8 cellular contexts compared by ENCODE assay signal in genomic region chrX:72238183-72238582, GRCh38. TPM values are rescaled to one million over a fixed set of nuclear protein-coding genes. Genes with fewer than 3 reads are reported as not detected.
DNase-seq lines count a peak whose midpoint lies in the region; ATAC-seq, FAIRE-seq and TF ChIP-seq lines count a peak whose summit lies in the region.

No MANE protein-coding gene starts in this region.

- no peak overlapping the region for H2BK120ac ChIP-seq in IMR-90 (ENCODE audit: low read depth, low read length)

- H3K79me1 ChIP-seq in IMR-90 (ENCODE audit: low read depth in 1 of 2, low read length in 2 of 2) = peaks cover 4 to 7% of the 10 kb centered on the region in 2 experiments; a peak in 1 of 4 replicates

- H3K4me1 Mint-ChIP-seq in CD4-positive, alpha-beta T cell (ENCODE audit: low read depth) = no peaks in the 10 kb centered on the region

- TF ChIP-seq CTCF in CD4-positive, alpha-beta T cell (IDR thresholded peaks at IDR 0.05) = no peak
- TF ChIP-seq CTCF in IMR-90 (conservative IDR thresholded peaks at IDR 0.05; ENCODE audit: low read depth, low read length) (no peak), GM12878 (IDR thresholded peaks at IDR 0.05 in 2 of 3, conservative IDR thresholded peaks at IDR 0.05 in 1 of 3; ENCODE audit: control insufficient read depth in 2 of 3, extremely low read depth in 1 of 3, insufficient read depth in 1 of 3, low read depth in 3 of 3, low read length in 3 of 3) (no peak), adrenal gland (IDR thresholded peaks at IDR 0.05) (no peak)

- H2AK5ac ChIP-seq in IMR-90 (ENCODE audit: low read depth, low read length) = no peak overlapping the region

- no peak overlapping the region for H2BK20ac ChIP-seq in IMR-90 (ENCODE audit: low read depth, low read length)

- no peak overlapping the region for H3K18ac ChIP-seq in IMR-90 (ENCODE audit: low read depth, low read length)

- H3K4me1 ChIP-seq in IMR-90 (ENCODE audit: control insufficient read depth, insufficient read depth, low read length) (no peaks in the 10 kb centered on the region), GM12878 (ENCODE audit: control insufficient read depth, insufficient read depth, low read length) (no peaks in the 10 kb centered on the region), mucosa of stomach (ENCODE audit: control insufficient read depth, insufficient read depth, low read length) (no peaks in the 10 kb centered on the region), adrenal gland (replicated peaks in 1 of 2) (no peaks in the 10 kb centered on the region)

- POLR2A ChIA-PET in CD4-positive, alpha-beta T cell (lab: Charles Lee) = interaction anchor here (1.0 to 1.3 kb wide), 4 partner anchors 10 to 270 kb away, joined by 3 to 19 read pairs (median 5); partner anchors contain the start of genes PIN4 and RPS4X
- POLR2A ChIA-PET in IMR-90 (lab: Charles Lee; ENCODE audit: unreplicated experiment) = no interaction called here
- POLR2A ChIA-PET in GM12878 (lab: Charles Lee) = interaction anchor here (1.2 kb wide), 1 partner anchor 57 kb away, joined by 4 read pairs; the partner anchor contains the start of gene PIN4

- SMC1A ChIA-PET in GM12878 (lab: Charles Lee; ENCODE audit: uncharacterized antibody, unreplicated experiment) = interaction anchor here (1.0 kb wide), 1 partner anchor 10 kb away, joined by 3 read pairs; no protein-coding TSS in a partner anchor

- H3K27ac ChIP-seq in CD4-positive, alpha-beta T cell (ENCODE audit: low read depth, low read length) = no peak overlapping the region
- H3K27ac ChIP-seq in IMR-90 (ENCODE audit: insufficient read depth, low read length) (no peak overlapping the region; the same call in 1 of the 2 replicates), GM12878 (ENCODE audit: control insufficient read depth, insufficient read depth) (no peak overlapping the region), adrenal gland (no peak overlapping the region)

- RAD21 ChIA-PET in GM12878 (lab: Charles Lee; ENCODE audit: unreplicated experiment) = interaction anchor here (1.0 to 1.6 kb wide), 3 partner anchors 37 to 57 kb away, joined by 3 read pairs; no protein-coding TSS in a partner anchor

- H3K27me3 ChIP-seq in CD4-positive, alpha-beta T cell (ENCODE audit: control insufficient read depth, insufficient read depth, low read length) = no peaks in the 10 kb centered on the region
- H3K27me3 ChIP-seq in IMR-90 (ENCODE audit: control insufficient read depth, insufficient read depth, low read length) (peaks cover 2% of the 10 kb centered on the region; the same call in 1 of the 2 replicates), GM12878 (replicated peaks in 1 of 2; ENCODE audit: control insufficient read depth in 2 of 2, insufficient read depth in 2 of 2, low read length in 1 of 2) (no peaks in the 10 kb centered on the region), mucosa of stomach (ENCODE audit: control insufficient read depth, insufficient read depth, low read length) (no peaks in the 10 kb centered on the region), adrenal gland (peaks cover 6% of the 10 kb centered on the region)

- CTCF ChIA-PET in CD4-positive, alpha-beta T cell (lab: Charles Lee) = interaction anchor here (1.5 kb wide), 1 partner anchor 39 kb away, joined by 4 read pairs; the partner anchor contains the start of gene RPS4X
- CTCF ChIA-PET in IMR-90 (lab: Yijun Ruan, JAX) (no interaction called here), GM12878 (lab: Yijun Ruan, JAX) (interaction anchor here (1.6 kb wide), 1 partner anchor 39 kb away, joined by 13 read pairs; the partner anchor contains the start of gene RPS4X)

- no peak for TF ChIP-seq EP300 in GM12878 (IDR thresholded peaks at IDR 0.05; ENCODE audit: borderline replicate concordance in 1 of 2, control insufficient read depth in 1 of 2, low read depth in 2 of 2, low read length in 2 of 2)

- no peaks in the 10 kb centered on the region for H3K9me3 ChIP-seq in CD4-positive, alpha-beta T cell (ENCODE audit: control insufficient read depth, low read length)
- H3K9me3 ChIP-seq in IMR-90 (ENCODE audit: control insufficient read depth, insufficient read depth, low read length) (no peaks in the 10 kb centered on the region), GM12878 (replicated peaks; ENCODE audit: control insufficient read depth, insufficient read depth, low read length) (no peaks in the 10 kb centered on the region), mucosa of stomach (ENCODE audit: control insufficient read depth, low read length) (no peaks in the 10 kb centered on the region), adrenal gland (replicated peaks in 1 of 3) (no peaks in the 10 kb centered on the region)

- H3K27ac Mint-ChIP-seq in CD4-positive, alpha-beta T cell = no peak overlapping the region

- no peaks in the 10 kb centered on the region for H3K27me3 Mint-ChIP-seq in CD4-positive, alpha-beta T cell

- in situ Hi-C loops in IMR-90 (cut with MboI; ENCODE audit: low sequenced_read_pairs) = no loop called here
- in situ Hi-C loops in GM12878 (cut with MboI) = loop anchor here (25.0 kb wide), 2 partner anchors 1024 to 1899 kb away; no protein-coding TSS in a partner anchor

- no peak overlapping the region for H2AFZ ChIP-seq in IMR-90 (replicated peaks; ENCODE audit: low read length, poor library complexity)
- H2AFZ ChIP-seq in GM12878 (ENCODE audit: control insufficient read depth, low read depth, low read length) = no peak overlapping the region

- H4K20me1 ChIP-seq in IMR-90 (ENCODE audit: insufficient read depth, low read length) = no peaks in the 10 kb centered on the region
- no peaks in the 10 kb centered on the region for H4K20me1 ChIP-seq in GM12878 (ENCODE audit: control insufficient read depth, insufficient read depth)

- ATAC-seq in CD4-positive, alpha-beta T cell (ENCODE audit: poor library complexity) = no peak
- ATAC-seq in IMR-90 (ENCODE audit: low read depth) (no peak), GM12878 (no peak), HG02798 (IDR thresholded peaks at IDR 0.05; ENCODE audit: poor library complexity, unreplicated experiment) (no peak)

- H4K5ac ChIP-seq in IMR-90 (ENCODE audit: low read depth, low read length) = no peak overlapping the region

- TF ChIP-seq POLR2A in IMR-90 (IDR thresholded peaks at IDR 0.05; ENCODE audit: low read depth, low read length) = no peak
- TF ChIP-seq POLR2A in GM12878 (IDR thresholded peaks at IDR 0.05; ENCODE audit: low read depth, low read length) = no peak
- no peak for TF ChIP-seq POLR2A in adrenal gland (IDR thresholded peaks at IDR 0.05)

- H3K36me3 ChIP-seq in IMR-90 (ENCODE audit: control insufficient read depth, insufficient read depth, low read length) = no peaks in the 10 kb centered on the region
- no peaks in the 10 kb centered on the region for H3K36me3 ChIP-seq in GM12878 (ENCODE audit: control insufficient read depth in 2 of 2, insufficient read depth in 2 of 2, low read length in 1 of 2)
- no peaks in the 10 kb centered on the region for H3K36me3 ChIP-seq in mucosa of stomach (ENCODE audit: control insufficient read depth, insufficient read depth, low read length)
- H3K36me3 ChIP-seq in adrenal gland (replicated peaks in 1 of 2) = no peaks in the 10 kb centered on the region

- 29% methylated on average over 4 of the region's 6 CpGs; no CpG with 5 or more reads in 1 of the 2 experiments for WGBS in IMR-90 (ENCODE audit: extremely low coverage in 2 of 2, insufficient read length in 1 of 2), 2 experiments
- 19% methylated on average over 6 of the region's 6 CpGs for WGBS in GM12878 (ENCODE audit: insufficient coverage, insufficient replicate concordance, low lambda C conversion rate, missing lambda C conversion rate)
- 21 to 46% (median 35%) methylated on average over 6 of the region's 6 CpGs for WGBS in adrenal gland, 4 donors

- H2BK5ac ChIP-seq in IMR-90 (ENCODE audit: low read depth, low read length, poor library complexity, severe bottlenecking) = no peak overlapping the region

- H2AK9ac ChIP-seq in IMR-90 (replicated peaks; ENCODE audit: low read depth, low read length, poor library complexity) = no peak overlapping the region

- H3K9ac ChIP-seq in IMR-90 (ENCODE audit: low read depth, low read length) = peak overlapping the region; percentile 3; the same call in 1 of the 2 replicates
- H3K9ac ChIP-seq in GM12878 (ENCODE audit: control insufficient read depth, insufficient read depth, low read length) = peak overlapping the region; percentile 56
- peak overlapping the region; percentile 47 for H3K9ac ChIP-seq in mucosa of stomach (ENCODE audit: low read length)

- H3K4me3 ChIP-seq in IMR-90 (ENCODE audit: insufficient read depth, low read depth, low read length) (peak overlapping the region; percentile 32; the same call in 1 of the 2 replicates), GM12878 (peak overlapping the region; percentile 84), mucosa of stomach (ENCODE audit: low read length) (no peak overlapping the region), adrenal gland (no peak overlapping the region)

- H3K4ac ChIP-seq in IMR-90 (ENCODE audit: low read depth, low read length) = no peak overlapping the region

- H3K4me3 Mint-ChIP-seq in CD4-positive, alpha-beta T cell = peak overlapping the region; percentile 76

- H3K9me3 Mint-ChIP-seq in CD4-positive, alpha-beta T cell = no peaks in the 10 kb centered on the region

- H3K36me3 Mint-ChIP-seq in CD4-positive, alpha-beta T cell (ENCODE audit: low read depth) = no peaks in the 10 kb centered on the region

- H4K8ac ChIP-seq in IMR-90 (ENCODE audit: low read depth in 2 of 2, low read length in 2 of 2) = no peak overlapping the region

- dilution Hi-C loops in IMR-90 (cut with HindIII; ENCODE audit: low sequenced_read_pairs, unreplicated experiment) = no loop called here

- H3K4me2 ChIP-seq in IMR-90 (ENCODE audit: low read depth, low read length) (peak overlapping the region; percentile 49; the same call in 1 of the 2 replicates), GM12878 (ENCODE audit: control insufficient read depth, insufficient read depth) (peak overlapping the region; percentile 68)

- H3K56ac ChIP-seq in IMR-90 (ENCODE audit: extremely low read depth, insufficient read depth, low read length) = no peak overlapping the region

- TF ChIP-seq RAD21 in IMR-90 (IDR thresholded peaks at IDR 0.05; ENCODE audit: low read length) = no peak
- no peak for TF ChIP-seq RAD21 in GM12878 (IDR thresholded peaks at IDR 0.05; ENCODE audit: insufficient read depth, low read depth, low read length)

- H3K14ac ChIP-seq in IMR-90 (replicated peaks; ENCODE audit: low read depth, low read length) = no peak overlapping the region

- BruUV-seq in IMR-90 (replicated peaks; lab: Mats Ljungman, UMichigan) (no TSS peak), GM12878 (replicated peaks; lab: Mats Ljungman, UMichigan) (no TSS peak)

- H3K79me2 ChIP-seq in GM12878 (ENCODE audit: control insufficient read depth, insufficient read depth, low read length) = peaks cover 2% of the 10 kb centered on the region; the same call in 1 of the 2 replicates

- no peak overlapping the region for H4K91ac ChIP-seq in IMR-90 (ENCODE audit: insufficient read depth, low read depth, low read length)

- FAIRE-seq in GM12878 (lab: Jason Lieb, UNC) = no peak

- H3K23ac ChIP-seq in IMR-90 (ENCODE audit: low read depth, low read length) = no peak overlapping the region

- H2BK15ac ChIP-seq in IMR-90 (ENCODE audit: low read depth, low read length) = no peak overlapping the region

- no peaks in the 10 kb centered on the region for H3K9me1 ChIP-seq in IMR-90 (ENCODE audit: insufficient read depth, low read length)

- no peak for DNase-seq in CD4-positive, alpha-beta T cell
- DNase-seq in IMR-90 (no peak), GM12878 (ENCODE audit: low read depth, low spot score) (no peak), NCI-H1694 treated with DMSO at 0.1 percent for 48 hours (lab: John Stamatoyannopoulos, UW) (no peak), NCI-H2227 treated with DMSO at 0.1 percent for 48 hours (lab: John Stamatoyannopoulos, UW) (no peak), adrenal gland (no peak)

- intact Hi-C loops in CD4-positive, alpha-beta T cell (cut with DNase I, micrococcal nuclease) = loop anchor here in 1 of 2 experiments (2.0 kb wide), 1 partner anchor 57 kb away; the partner anchor contains the start of gene PIN4
- intact Hi-C loops in IMR-90 (cut with micrococcal nuclease) (no loop called here), GM12878 (cut with micrococcal nuclease; ENCODE audit: unreplicated experiment) (no loop called here), adrenal gland (cut with DNase I) (no loop called here)

RNA-seq across cellular contexts. Expression of gene ERCC6L, which starts 0.6 kb away (rescaled TPM):
- under 1 TPM in 1 of 2 experiments, not detected in 1; 0.08 TPM for total RNA-seq in CD4-positive, alpha-beta T cell
- total RNA-seq in IMR-90 (2012; rRNA removed) (5.4 and 8.1 TPM in 2 replicates), GM12878 (2014; rRNA removed) (6.5 and 6.6 TPM in 2 replicates), GM12878 (2014; rRNA removed; fragmentation: Illumina TruSeq; extraction: Trizol) (11.1 and 12.3 TPM in 2 replicates), GM12878 (2021) (8.0 and 8.8 TPM in 2 replicates), adrenal gland (under 1 TPM in 6 of 8 donors, not detected in 2; 0.08 to 0.18 (median 0.13) TPM)
- polyA plus RNA-seq in IMR-90 (2012; rRNA removed) (1.8 and 2.3 TPM in 2 replicates), GM12878 (2011; rRNA removed) (6.6 and 10.6 TPM in 2 replicates), GM12878 (2014; fragmentation: Illumina TruSeq; extraction: Trizol) (10.4 and 12.3 TPM in 2 replicates), GM12878 (2014; fragmentation: Nextera tagmentation; extraction: Ambion mirVana) (1 to 10 TPM; 4.7 to 5.6 TPM), GM12878 (2014; rRNA removed) (4.6 and 5.6 TPM in 2 replicates), GM12878 (2016; fragmentation: Nextera tagmentation; extraction: Ambion mirVana) (10 to 100 TPM; 11.0 to 13.1 TPM), adrenal gland (under 1 TPM in 1 of 3 donors, not detected in 2; 0.33 TPM)
- polyA plus RNA-seq in IMR-90 (2012; cell fraction: cytosol; rRNA removed) = 0.15 and 0.24 TPM in 2 replicates
- polyA plus RNA-seq in IMR-90 (2012; cell fraction: nucleus; rRNA removed; ENCODE audit: low replicate concordance) = 0.05 and 0.41 TPM in 2 replicates
- total RNA-seq in GM12878 (2013; cell fraction: nucleolus; rRNA removed) = 3.8 and 4.3 TPM in 2 replicates
- 1.9 TPM for polyA plus RNA-seq in GM12878 (2011; ENCODE audit: low read depth)
- 2.1 and 2.4 TPM in 2 replicates for polyA plus RNA-seq in GM12878 (2011; cell fraction: cytosol; rRNA removed)
- polyA plus RNA-seq in GM12878 (2011; cell fraction: nucleus; rRNA removed) = 3.3 and 4.1 TPM in 2 replicates
- 2.8 and 3.9 TPM in 2 replicates for polyA plus RNA-seq in GM12878 (2012)
- polyA minus RNA-seq in GM12878 (2011; rRNA and poly(A)+ RNA removed) = 6.0 and 9.0 TPM in 2 replicates
- 2.8 and 4.8 TPM in 2 replicates for polyA minus RNA-seq in GM12878 (2011; cell fraction: cytosol; rRNA and poly(A)+ RNA removed)
- polyA minus RNA-seq in GM12878 (2011; cell fraction: nucleus; rRNA and poly(A)+ RNA removed) = 2.5 and 3.2 TPM in 2 replicates

RNA-seq across cellular contexts. Expression of gene RPS4X, which starts 38.9 kb away (rescaled TPM):
- total RNA-seq in CD4-positive, alpha-beta T cell = 1,000 to 10,000 TPM; 1,581 to 1,641 TPM
- total RNA-seq in IMR-90 (2012; rRNA removed) (956 and 1,140 TPM in 2 replicates), GM12878 (2014; rRNA removed) (2,058 and 2,209 TPM in 2 replicates), GM12878 (2014; rRNA removed; fragmentation: Illumina TruSeq; extraction: Trizol) (2,377 and 2,415 TPM in 2 replicates), GM12878 (2021) (1,872 and 1,950 TPM in 2 replicates), adrenal gland (100 to 1,000 TPM; 391 to 946 (median 801) TPM)
- polyA plus RNA-seq in IMR-90 (2012; rRNA removed) (1,207 and 1,288 TPM in 2 replicates), GM12878 (2011; rRNA removed) (2,950 and 2,951 TPM in 2 replicates), GM12878 (2014; fragmentation: Illumina TruSeq; extraction: Trizol) (3,485 and 4,083 TPM in 2 replicates), GM12878 (2014; fragmentation: Nextera tagmentation; extraction: Ambion mirVana) (1,000 to 10,000 TPM; 1,791 to 1,844 TPM), GM12878 (2014; rRNA removed) (2,579 and 2,978 TPM in 2 replicates), GM12878 (2016; fragmentation: Nextera tagmentation; extraction: Ambion mirVana) (100 to 1,000 TPM; 655 to 682 TPM), adrenal gland (1,000 to 10,000 TPM in 1 of 3 donors, 100 to 1,000 TPM in 2; 589 to 1,087 (median 762) TPM)
- 938 and 1,010 TPM in 2 replicates for polyA plus RNA-seq in IMR-90 (2012; cell fraction: cytosol; rRNA removed)
- polyA plus RNA-seq in IMR-90 (2012; cell fraction: nucleus; rRNA removed; ENCODE audit: low replicate concordance) = 205 and 662 TPM in 2 replicates
- 245 and 264 TPM in 2 replicates for total RNA-seq in GM12878 (2013; cell fraction: nucleolus; rRNA removed)
- 3,382 TPM for polyA plus RNA-seq in GM12878 (2011; ENCODE audit: low read depth)
- 3,063 and 3,447 TPM in 2 replicates for polyA plus RNA-seq in GM12878 (2011; cell fraction: cytosol; rRNA removed)
- 1,192 and 1,272 TPM in 2 replicates for polyA plus RNA-seq in GM12878 (2011; cell fraction: nucleus; rRNA removed)
- 3,368 and 3,751 TPM in 2 replicates for polyA plus RNA-seq in GM12878 (2012)
- 1,871 and 1,904 TPM in 2 replicates for polyA minus RNA-seq in GM12878 (2011; rRNA and poly(A)+ RNA removed)
- polyA minus RNA-seq in GM12878 (2011; cell fraction: cytosol; rRNA and poly(A)+ RNA removed) = 549 and 570 TPM in 2 replicates
- 225 and 312 TPM in 2 replicates for polyA minus RNA-seq in GM12878 (2011; cell fraction: nucleus; rRNA and poly(A)+ RNA removed)

RNA-seq across cellular contexts. Expression of gene PIN4, which starts 56.6 kb away (rescaled TPM):
- total RNA-seq in CD4-positive, alpha-beta T cell = 1 to 10 TPM in 1 of 2 experiments, under 1 TPM in 1; 0.92 to 1.2 TPM
- 2.2 and 6.1 TPM in 2 replicates for total RNA-seq in IMR-90 (2012; rRNA removed)
- polyA plus RNA-seq in IMR-90 (2012; rRNA removed) = 18.2 and 20.9 TPM in 2 replicates
- polyA plus RNA-seq in IMR-90 (2012; cell fraction: cytosol; rRNA removed) = 1.7 and 2.7 TPM in 2 replicates
- polyA plus RNA-seq in IMR-90 (2012; cell fraction: nucleus; rRNA removed; ENCODE audit: low replicate concordance) = 0.45 and 4.8 TPM in 2 replicates
- total RNA-seq in GM12878 (2013; cell fraction: nucleolus; rRNA removed) = 17.9 and 19.4 TPM in 2 replicates
- 10.8 and 14.1 TPM in 2 replicates for total RNA-seq in GM12878 (2014; rRNA removed)
- 31.1 and 32.7 TPM in 2 replicates for total RNA-seq in GM12878 (2014; rRNA removed; fragmentation: Illumina TruSeq; extraction: Trizol)
- total RNA-seq in GM12878 (2021) = 6.4 and 8.2 TPM in 2 replicates
- polyA plus RNA-seq in GM12878 (2011; ENCODE audit: low read depth) = 14.4 TPM
- polyA plus RNA-seq in GM12878 (2011; rRNA removed) = 14.6 and 25.1 TPM in 2 replicates
- polyA plus RNA-seq in GM12878 (2011; cell fraction: cytosol; rRNA removed) = 3.1 and 7.0 TPM in 2 replicates
- 6.4 and 10.2 TPM in 2 replicates for polyA plus RNA-seq in GM12878 (2011; cell fraction: nucleus; rRNA removed)
- 12.6 and 22.5 TPM in 2 replicates for polyA plus RNA-seq in GM12878 (2012)
- polyA plus RNA-seq in GM12878 (2014; fragmentation: Illumina TruSeq; extraction: Trizol) = 31.7 and 46.4 TPM in 2 replicates
- polyA plus RNA-seq in GM12878 (2014; fragmentation: Nextera tagmentation; extraction: Ambion mirVana) = 10 to 100 TPM; 46.5 to 53.6 TPM
- polyA plus RNA-seq in GM12878 (2014; rRNA removed) = 30.0 and 53.4 TPM in 2 replicates
- polyA plus RNA-seq in GM12878 (2016; fragmentation: Nextera tagmentation; extraction: Ambion mirVana) = 10 to 100 TPM; 36.1 to 44.9 TPM
- 3.1 and 4.0 TPM in 2 replicates for polyA minus RNA-seq in GM12878 (2011; rRNA and poly(A)+ RNA removed)
- polyA minus RNA-seq in GM12878 (2011; cell fraction: cytosol; rRNA and poly(A)+ RNA removed) = 2.7 and 3.5 TPM in 2 replicates
- 1.9 and 4.2 TPM in 2 replicates for polyA minus RNA-seq in GM12878 (2011; cell fraction: nucleus; rRNA and poly(A)+ RNA removed)
- total RNA-seq in adrenal gland = 10 to 100 TPM in 1 of 8 donors, 1 to 10 TPM in 7; 2.7 to 12.3 (median 8.2) TPM
- polyA plus RNA-seq in adrenal gland = 10 to 100 TPM; 28.5 to 58.4 (median 33.9) TPM

Comparison
In these comparisons a context has a peak if more than half of its experiments do, and no peak if none do; other contexts are left out.
1. H3K4me3 ChIP-seq: peak in IMR-90 (single experiment) and GM12878 (single experiment); none in mucosa of stomach (single experiment) and adrenal gland (0 of 4).
2. H3K9ac ChIP-seq: peak in every context shown above with its lines; median percentile 56 in GM12878; 47 in mucosa of stomach; 3 in IMR-90.